In the genomic region with DNA sequence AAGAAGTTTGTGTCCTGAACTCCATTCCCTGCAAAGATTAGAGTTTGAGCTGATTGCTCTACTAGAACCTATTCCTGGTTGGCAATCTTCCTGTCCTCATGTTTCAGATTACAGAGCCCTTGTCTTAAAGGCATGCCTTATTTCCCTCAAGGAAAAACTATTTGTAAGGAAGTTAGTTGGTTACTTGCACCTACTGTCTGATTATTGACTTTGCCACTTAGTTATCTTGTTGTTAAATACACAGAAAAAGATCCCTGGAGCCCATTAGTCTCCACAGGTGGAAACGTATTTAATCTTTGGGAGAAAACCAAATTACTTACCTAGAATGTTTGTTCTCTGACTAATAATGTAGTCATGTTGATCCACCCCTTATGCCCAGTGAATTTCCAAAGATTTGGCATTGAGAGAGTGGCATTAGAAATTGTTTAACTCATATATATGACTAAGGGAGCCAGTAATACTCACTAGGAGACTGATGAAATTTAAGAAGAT, we compare ENCODE assay signal across 17 cellular contexts.
DNase-seq lines count a peak whose midpoint lies in the region; ATAC-seq, FAIRE-seq and TF ChIP-seq lines count a peak whose summit lies in the region.
"Had no signal": no experiment of that assay in that cellular context is flagged by ENCODE, and none has a peak within 500 bp of the region (broad histone marks: within the 10 kb centered on the region; RNA-seq: fewer than 3 reads in every experiment).

No MANE protein-coding gene starts in this region.

- no peak overlapping the region for H2BK120ac ChIP-seq in IMR-90 (ENCODE audit: low read depth, low read length)

- peak overlapping the region; percentile 44; the same call in 1 of the 2 replicates for H4K5ac ChIP-seq in IMR-90 (ENCODE audit: low read depth, low read length)

- TF ChIP-seq EP300 in A549 (IDR thresholded peaks at IDR 0.05), result peak; percentile 56 to 69; a peak in 2 of 5 replicates

- in situ Hi-C loops in IMR-90 (cut with MboI; ENCODE audit: low sequenced_read_pairs), result no loop called here

- peak; percentile 95 for FAIRE-seq in A549 (lab: Jason Lieb, UNC)
- FAIRE-seq: GM12892, TTC549 had no signal

- H4K91ac ChIP-seq in IMR-90 (ENCODE audit: insufficient read depth, low read depth, low read length), result no peak overlapping the region

- intact Hi-C loops in IMR-90 (cut with micrococcal nuclease), result no loop called here
- intact Hi-C loops in left lung (cut with DNase I), result no loop called here
- intact Hi-C loops in lower leg skin (cut with DNase I; ENCODE audit: low total_unique reads), result no loop called here
- intact Hi-C loops in left ventricle myocardium inferior (cut with micrococcal nuclease), result no loop called here

- ATAC-seq in A549, result peak; percentile 89 to 95
- ATAC-seq in IMR-90 (ENCODE audit: low read depth), result peak; percentile 64
- peak; percentile 81 for ATAC-seq in left lung
- ATAC-seq in activated T-cell treated with anti-CD3 and anti-CD28 coated beads, Interleukin-2, amount 50 U/mL, for 72 hours (replicated peaks in 1 of 2), result no peak
- ATAC-seq: activated naive CD4-positive, alpha-beta T cell treated with anti-CD3 and anti-CD28 coated beads, Interleukin-2, amount 50 U/mL, for 72 hours had no signal

- H2AK9ac ChIP-seq in IMR-90 (replicated peaks; ENCODE audit: low read depth, low read length, poor library complexity), result no peak overlapping the region

- H2BK20ac ChIP-seq in IMR-90 (ENCODE audit: low read depth, low read length), result no peak overlapping the region

- peaks cover 8% of the 10 kb centered on the region for H3K27me3 Mint-ChIP-seq in activated T-cell treated with anti-CD3 and anti-CD28 coated beads, Interleukin-2, amount 50 U/mL, for 72 hours (ENCODE audit: low read depth)

- H3K18ac ChIP-seq in IMR-90 (ENCODE audit: low read depth, low read length), result no peak overlapping the region

- H3K27me3 ChIP-seq in IMR-90 (ENCODE audit: control insufficient read depth, insufficient read depth, low read length) (no peaks in the 10 kb centered on the region), left lung (no peaks in the 10 kb centered on the region), left ventricle myocardium inferior (ENCODE audit: low read depth) (no peaks in the 10 kb centered on the region)
- H3K27me3 ChIP-seq: upper lobe of left lung had no signal

- no peak overlapping the region for H3K27ac Mint-ChIP-seq in activated T-cell treated with anti-CD3 and anti-CD28 coated beads, Interleukin-2, amount 50 U/mL, for 72 hours
- H3K27ac Mint-ChIP-seq: activated naive CD4-positive, alpha-beta T cell treated with anti-CD3 and anti-CD28 coated beads, Interleukin-2, amount 50 U/mL, for 72 hours had no signal

- H3K27ac ChIP-seq in A549, result peak overlapping the region; percentile 76 to 81
- H3K27ac ChIP-seq in IMR-90 (ENCODE audit: insufficient read depth, low read length), result no peak overlapping the region
- H3K27ac ChIP-seq in left lung, result peak overlapping the region in 1 of 2 donors; percentile 34
- H3K27ac ChIP-seq in left ventricle myocardium inferior (replicated peaks), result no peak overlapping the region

- H3K4me3 Mint-ChIP-seq in activated T-cell treated with anti-CD3 and anti-CD28 coated beads, Interleukin-2, amount 50 U/mL, for 72 hours, result no peak overlapping the region

- no TSS peak for BruUV-seq in IMR-90 (replicated peaks; lab: Mats Ljungman, UMichigan)

- peaks cover 7% of the 10 kb centered on the region for H3K4me1 Mint-ChIP-seq in activated T-cell treated with anti-CD3 and anti-CD28 coated beads, Interleukin-2, amount 50 U/mL, for 72 hours (ENCODE audit: low read depth)

- peaks cover 49% of the 10 kb centered on the region for H3K4me1 ChIP-seq in A549
- H3K4me1 ChIP-seq in IMR-90 (ENCODE audit: control insufficient read depth, insufficient read depth, low read length), result peaks cover 13% of the 10 kb centered on the region
- H3K4me1 ChIP-seq in left lung, result peaks cover 6 to 10% of the 10 kb centered on the region in 2 donors
- peaks cover 20% of the 10 kb centered on the region for H3K4me1 ChIP-seq in left ventricle myocardium inferior

- TF ChIP-seq POLR2A in A549 (IDR thresholded peaks at IDR 0.05; ENCODE audit: low read length), result no peak
- no peak for TF ChIP-seq POLR2A in IMR-90 (IDR thresholded peaks at IDR 0.05; ENCODE audit: low read depth, low read length)
- TF ChIP-seq POLR2A in lower leg skin (IDR thresholded peaks at IDR 0.05), result no peak

- H3K4me2 ChIP-seq in A549 (peak overlapping the region; percentile 69), IMR-90 (ENCODE audit: low read depth, low read length) (peak overlapping the region; percentile 34; the same call in 1 of the 2 replicates)

- peaks cover 0 to 2% of the 10 kb centered on the region in 2 donors for H3K36me3 Mint-ChIP-seq in activated T-cell treated with anti-CD3 and anti-CD28 coated beads, Interleukin-2, amount 50 U/mL, for 72 hours (ENCODE audit: insufficient read depth in 2 of 2)
- H3K36me3 Mint-ChIP-seq: activated naive CD4-positive, alpha-beta T cell treated with anti-CD3 and anti-CD28 coated beads, Interleukin-2, amount 50 U/mL, for 72 hours had no signal

- H2BK5ac ChIP-seq in IMR-90 (ENCODE audit: low read depth, low read length, poor library complexity, severe bottlenecking), result no peak overlapping the region

- H3K9me3 Mint-ChIP-seq in activated T-cell treated with anti-CD3 and anti-CD28 coated beads, Interleukin-2, amount 50 U/mL, for 72 hours, result peaks cover 4 to 10% of the 10 kb centered on the region in 2 donors
- H3K9me3 Mint-ChIP-seq: activated naive CD4-positive, alpha-beta T cell treated with anti-CD3 and anti-CD28 coated beads, Interleukin-2, amount 50 U/mL, for 72 hours had no signal

- TF ChIP-seq CTCF in A549 (IDR thresholded peaks at IDR 0.05), result no peak
- no peak for TF ChIP-seq CTCF in IMR-90 (conservative IDR thresholded peaks at IDR 0.05; ENCODE audit: low read depth, low read length)
- no peak for TF ChIP-seq CTCF in left lung (IDR thresholded peaks at IDR 0.05)
- TF ChIP-seq CTCF in lower leg skin (IDR thresholded peaks at IDR 0.05), result no peak
- no peak for TF ChIP-seq CTCF in left ventricle myocardium inferior (IDR thresholded peaks at IDR 0.05; ENCODE audit: borderline replicate concordance)

- no peaks in the 10 kb centered on the region for H3K79me1 ChIP-seq in IMR-90 (ENCODE audit: low read depth in 1 of 2, low read length in 2 of 2)

- no peak overlapping the region for H3K4ac ChIP-seq in IMR-90 (ENCODE audit: low read depth, low read length)

- 3% methylated on average over 1 of the region's 1 CpG for WGBS in A549 (ENCODE audit: missing lambda C conversion rate)
- WGBS in IMR-90 (ENCODE audit: extremely low coverage in 2 of 2, insufficient read length in 1 of 2), 2 experiments, result no CpG with 5 or more reads among the region's 1 CpG
- 42 to 46% methylated on average over 1 of the region's 1 CpG for WGBS in lower leg skin, 2 donors

- H2AFZ ChIP-seq in IMR-90 (replicated peaks; ENCODE audit: low read length, poor library complexity), result no peak overlapping the region

- POLR2A ChIA-PET in A549 (lab: Yijun Ruan, JAX), result interaction anchor here (0.9 kb wide), 2 partner anchors 108 to 131 kb away, joined by 3 read pairs; no protein-coding TSS in a partner anchor
- POLR2A ChIA-PET in IMR-90 (lab: Charles Lee; ENCODE audit: unreplicated experiment), result interaction anchor here (0.7 kb wide), 1 partner anchor 22 kb away, joined by 4 read pairs; no protein-coding TSS in a partner anchor

- no peak overlapping the region for H3K14ac ChIP-seq in IMR-90 (replicated peaks; ENCODE audit: low read depth, low read length)

- dilution Hi-C loops in IMR-90 (cut with HindIII; ENCODE audit: low sequenced_read_pairs, unreplicated experiment), result no loop called here

- DNase-seq in A549 (ENCODE audit: low read depth in 1 of 2, low spot score in 1 of 2), result peak; percentile 41 to 68
- DNase-seq in IMR-90, result no peak
- peak; percentile 43 for DNase-seq in astrocyte of the hippocampus (ENCODE audit: low read depth, low spot score)
- DNase-seq in left lung, result no peak
- no peak for DNase-seq in NCI-H2227 treated with DMSO at 0.1 percent for 48 hours (lab: John Stamatoyannopoulos, UW)
- no peak for DNase-seq in lower leg skin (ENCODE audit: low spot score in 2 of 2)
- no peak for DNase-seq in activated T-cell treated with anti-CD3 and anti-CD28 coated beads, Interleukin-2, amount 50 U/mL, for 72 hours
- DNase-seq in left ventricle myocardium inferior, result no peak
- DNase-seq: foreskin melanocyte; NCI-H1048; NCI-H526 treated with DMSO at 0.1 percent for 48 hours; SIG-M5; stimulated activated CD4-positive, alpha-beta T cell treated with anti-CD3 and anti-CD28 coated beads, Interleukin-15, amount 100 ng/mL, for 24 hours; upper lobe of left lung had no signal

- H2AK5ac ChIP-seq in IMR-90 (ENCODE audit: low read depth, low read length), result no peak overlapping the region

- H2BK15ac ChIP-seq in IMR-90 (ENCODE audit: low read depth, low read length), result no peak overlapping the region

- CTCF ChIA-PET in A549 (lab: Yijun Ruan, JAX) (interaction anchor here (1.2 to 2.4 kb wide), 2 partner anchors 193 to 242 kb away, joined by 3 to 8 read pairs; no protein-coding TSS in a partner anchor), IMR-90 (lab: Yijun Ruan, JAX) (interaction anchor here (0.9 kb wide), 1 partner anchor 21 kb away, joined by 3 read pairs; no protein-coding TSS in a partner anchor)

- H4K20me1 ChIP-seq in IMR-90 (ENCODE audit: insufficient read depth, low read length), result no peaks in the 10 kb centered on the region

- TF ChIP-seq RAD21 in A549 (conservative IDR thresholded peaks at IDR 0.05 in 1 of 2, IDR thresholded peaks at IDR 0.05 in 1 of 2) (peak; percentile 9 to 60), IMR-90 (IDR thresholded peaks at IDR 0.05; ENCODE audit: low read length) (no peak)

- no peak overlapping the region for H3K9ac ChIP-seq in IMR-90 (ENCODE audit: low read depth, low read length)

- no peaks in the 10 kb centered on the region for H3K9me3 ChIP-seq in A549
- no peaks in the 10 kb centered on the region for H3K9me3 ChIP-seq in IMR-90 (ENCODE audit: control insufficient read depth, insufficient read depth, low read length)
- H3K9me3 ChIP-seq in left lung, result peaks cover 0 to 2% of the 10 kb centered on the region in 2 donors
- peaks cover 9% of the 10 kb centered on the region for H3K9me3 ChIP-seq in left ventricle myocardium inferior (replicated peaks)
- H3K9me3 ChIP-seq: upper lobe of left lung had no signal

- H3K4me3 ChIP-seq in A549 (no peak overlapping the region), IMR-90 (ENCODE audit: insufficient read depth, low read depth, low read length) (no peak overlapping the region), left lung (no peak overlapping the region), lower leg skin (ENCODE audit: low read depth, poor library complexity, severe bottlenecking) (no peak overlapping the region), left ventricle myocardium inferior (no peak overlapping the region)
- H3K4me3 ChIP-seq: upper lobe of left lung had no signal

- no peak overlapping the region for H3K56ac ChIP-seq in IMR-90 (ENCODE audit: extremely low read depth, insufficient read depth, low read length)

- no peak overlapping the region for H3K23ac ChIP-seq in IMR-90 (ENCODE audit: low read depth, low read length)

- H3K9me1 ChIP-seq in IMR-90 (ENCODE audit: insufficient read depth, low read length), result peaks cover 5% of the 10 kb centered on the region; the same call in 1 of the 2 replicates

- H4K8ac ChIP-seq in IMR-90 (ENCODE audit: low read depth in 2 of 2, low read length in 2 of 2), result 0 out of 4 replicates have a peak overlapping the region, but pooled peaks of 1 of the 2 experiments have one; percentile 30

- H3K36me3 ChIP-seq in IMR-90 (ENCODE audit: control insufficient read depth, insufficient read depth, low read length) (no peaks in the 10 kb centered on the region), left lung (no peaks in the 10 kb centered on the region), left ventricle myocardium inferior (no peaks in the 10 kb centered on the region)
- H3K36me3 ChIP-seq: upper lobe of left lung had no signal

Comparison
In these comparisons a context has a peak if more than half of its experiments do, and no peak if none do; other contexts are left out.
1. ATAC-seq: peak in A549 (2 of 2), IMR-90 (single experiment) and left lung (single experiment); none in activated T-cell treated with anti-CD3 and anti-CD28 coated beads, Interleukin-2, amount 50 U/mL, for 72 hours (0 of 2).
2. DNase-seq: peak in A549 (2 of 2) and astrocyte of the hippocampus (single experiment); none in IMR-90 (single experiment), left lung (0 of 2), NCI-H2227 treated with DMSO at 0.1 percent for 48 hours (single experiment), lower leg skin (0 of 2), activated T-cell treated with anti-CD3 and anti-CD28 coated beads, Interleukin-2, amount 50 U/mL, for 72 hours (0 of 2) and left ventricle myocardium inferior (single experiment).
3. H3K27ac ChIP-seq: peak in A549 (2 of 2); none in IMR-90 (single experiment) and left ventricle myocardium inferior (single experiment).